ENCODE assay signal across 13 cellular contexts in the genomic region with DNA sequence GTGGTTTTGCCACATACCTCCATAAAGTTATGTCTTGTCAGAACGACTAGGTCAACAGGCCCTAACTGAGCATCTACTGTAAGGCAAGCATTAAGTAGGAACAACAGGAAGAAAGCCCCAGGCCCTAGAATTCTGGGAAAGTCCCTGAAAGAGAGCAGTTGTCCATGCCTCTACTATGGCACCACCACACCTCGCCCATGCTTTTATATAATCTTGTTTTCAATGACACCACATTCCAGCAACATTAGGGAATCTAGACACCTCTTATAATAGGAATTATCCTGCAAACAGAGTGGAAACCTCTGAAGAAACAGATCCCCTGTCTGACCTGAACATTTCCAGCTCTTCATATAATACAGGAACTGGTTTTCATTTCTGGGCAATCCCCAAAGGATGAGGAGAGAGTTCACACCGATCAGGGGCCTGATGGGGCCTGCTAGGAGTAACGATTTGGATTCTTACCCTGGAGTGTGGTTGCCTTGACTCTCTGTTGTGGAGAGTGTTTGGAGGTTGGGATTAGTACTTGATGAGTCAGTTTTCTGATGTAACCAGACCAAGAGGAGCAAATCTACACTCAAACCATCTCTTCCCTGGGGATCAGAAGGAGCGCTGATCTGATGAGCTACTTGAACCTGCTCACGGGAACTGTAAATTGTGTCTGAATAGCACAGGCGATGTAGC. TPM values are rescaled to one million over a fixed set of nuclear protein-coding genes. Genes with fewer than 3 reads are reported as not detected.
DNase-seq lines count a peak whose midpoint lies in the region; ATAC-seq and TF ChIP-seq lines count a peak whose summit lies in the region.
"Had no signal": no experiment of that assay in that cellular context is flagged by ENCODE, and none has a peak within 500 bp of the region (broad histone marks: within the 10 kb centered on the region; RNA-seq: fewer than 3 reads in every experiment).

No MANE protein-coding gene starts in this region.

- TF ChIP-seq CTCF in RWPE2 (IDR thresholded peaks at IDR 0.05; ENCODE audit: poor library complexity, severe bottlenecking) = no peak
- TF ChIP-seq CTCF in colonic mucosa (IDR thresholded peaks at IDR 0.05) = no peak

- peaks cover 13% of the 10 kb centered on the region for H3K4me1 Mint-ChIP-seq in stimulated activated naive CD8-positive, alpha-beta T cell treated with anti-CD3 and anti-CD28 coated beads, Interleukin-15, Interleukin-2, amounts not matched to agents 100 ng/mL and 50 ng/mL, for 24 hours (ENCODE audit: low read depth)
- H3K4me1 Mint-ChIP-seq in T-helper 2 cell treated with Interferon-gamma antibody and Interleukin-4, amounts not matched to agents 5 μg/mL and 100 μg/mL, for 36 hours (ENCODE audit: low read depth) = peaks cover 3% of the 10 kb centered on the region

- peak overlapping the region; percentile 2 for H3K27ac Mint-ChIP-seq in stimulated activated naive CD8-positive, alpha-beta T cell treated with anti-CD3 and anti-CD28 coated beads, Interleukin-15, Interleukin-2, amounts not matched to agents 100 ng/mL and 50 ng/mL, for 24 hours
- no peak overlapping the region for H3K27ac Mint-ChIP-seq in T-helper 2 cell treated with Interferon-gamma antibody and Interleukin-4, amounts not matched to agents 5 μg/mL and 100 μg/mL, for 36 hours

- ATAC-seq in stimulated activated naive CD8-positive, alpha-beta T cell treated with anti-CD3 and anti-CD28 coated beads, Interleukin-15, Interleukin-2, amounts not matched to agents 100 U/mL and 50 U/mL, for 24 hours = no peak
- ATAC-seq in RWPE2 (ENCODE audit: low read depth) = peak; percentile 82
- ATAC-seq in activated CD4-positive, CD25-positive, alpha-beta regulatory T cell treated with anti-CD3 and anti-CD28 coated beads, Interleukin-2, amount 50 U/mL, for 24 hours = no peak
- ATAC-seq: upper lobe of right lung had no signal

- peaks cover 18% of the 10 kb centered on the region for H3K36me3 Mint-ChIP-seq in stimulated activated naive CD8-positive, alpha-beta T cell treated with anti-CD3 and anti-CD28 coated beads, Interleukin-15, Interleukin-2, amounts not matched to agents 100 ng/mL and 50 ng/mL, for 24 hours (ENCODE audit: low read depth)
- peaks cover 29% of the 10 kb centered on the region for H3K36me3 Mint-ChIP-seq in T-helper 2 cell treated with Interferon-gamma antibody and Interleukin-4, amounts not matched to agents 5 μg/mL and 100 μg/mL, for 36 hours (ENCODE audit: low read depth)

- H3K9me3 ChIP-seq in RWPE2 (ENCODE audit: severe bottlenecking) (no peaks in the 10 kb centered on the region), colonic mucosa (no peaks in the 10 kb centered on the region)
- H3K9me3 ChIP-seq: upper lobe of right lung had no signal

- H3K36me3 ChIP-seq in RWPE2 (ENCODE audit: low read depth) (no peaks in the 10 kb centered on the region), colonic mucosa (no peaks in the 10 kb centered on the region)
- H3K36me3 ChIP-seq: upper lobe of right lung had no signal

- H3K27me3 Mint-ChIP-seq in stimulated activated naive CD8-positive, alpha-beta T cell treated with anti-CD3 and anti-CD28 coated beads, Interleukin-15, Interleukin-2, amounts not matched to agents 100 ng/mL and 50 ng/mL, for 24 hours = no peaks in the 10 kb centered on the region
- H3K27me3 Mint-ChIP-seq in T-helper 2 cell treated with Interferon-gamma antibody and Interleukin-4, amounts not matched to agents 5 μg/mL and 100 μg/mL, for 36 hours (ENCODE audit: low read depth) = no peaks in the 10 kb centered on the region

- H3K9ac ChIP-seq in colonic mucosa (ENCODE audit: low read depth in 2 of 2, low read length in 2 of 2) = peak overlapping the region in 1 of 2 donors; percentile 5

- peaks cover 6% of the 10 kb centered on the region for H3K4me1 ChIP-seq in RWPE2 (ENCODE audit: insufficient read depth, poor library complexity, severe bottlenecking)
- H3K4me1 ChIP-seq in colonic mucosa = peaks cover 8% of the 10 kb centered on the region

- intact Hi-C loops in colonic mucosa (cut with DNase I) = no loop called here

- H3K27ac ChIP-seq in RWPE2 (ENCODE audit: poor library complexity, severe bottlenecking) (no peak overlapping the region), colonic mucosa (no peak overlapping the region)
- H3K27ac ChIP-seq: upper lobe of right lung, VCaP had no signal

- no peak for DNase-seq in stimulated activated naive CD8-positive, alpha-beta T cell treated with anti-CD3 and anti-CD28 coated beads, Interleukin-15, Interleukin-2, amounts not matched to agents 100 U/mL and 50 U/mL, for 24 hours
- no peak for DNase-seq in RWPE2 (ENCODE audit: low spot score)
- peak; percentile 98 for DNase-seq in fibroblast of peridontal ligament (ENCODE audit: extremely low read depth)
- no peak for DNase-seq in HuH-7.5 (ENCODE audit: low spot score)
- DNase-seq in T-helper 2 cell treated with Interferon-gamma antibody and Interleukin-4, amounts not matched to agents 5 μg/mL and 100 μg/mL, for 36 hours (ENCODE audit: low spot score) = no peak
- no peak for DNase-seq in colonic mucosa
- DNase-seq: activated effector memory CD4-positive, alpha-beta T cell treated with anti-CD3 and anti-CD28 coated beads, Interleukin-2, amount 50 U/mL, for 16 hours; Kasumi-1; kidney; upper lobe of right lung had no signal

- no peaks in the 10 kb centered on the region for H3K9me3 Mint-ChIP-seq in stimulated activated naive CD8-positive, alpha-beta T cell treated with anti-CD3 and anti-CD28 coated beads, Interleukin-15, Interleukin-2, amounts not matched to agents 100 ng/mL and 50 ng/mL, for 24 hours
- H3K9me3 Mint-ChIP-seq in T-helper 2 cell treated with Interferon-gamma antibody and Interleukin-4, amounts not matched to agents 5 μg/mL and 100 μg/mL, for 36 hours = no peaks in the 10 kb centered on the region

- H3K4me3 ChIP-seq in RWPE2 (ENCODE audit: severe bottlenecking) = no peak overlapping the region
- H3K4me3 ChIP-seq in colonic mucosa = no peak overlapping the region
- H3K4me3 ChIP-seq: upper lobe of right lung had no signal

- no peaks in the 10 kb centered on the region for H3K27me3 ChIP-seq in RWPE2 (ENCODE audit: insufficient read depth, poor library complexity, severe bottlenecking)
- no peaks in the 10 kb centered on the region for H3K27me3 ChIP-seq in colonic mucosa
- H3K27me3 ChIP-seq: upper lobe of right lung had no signal

- H3K4me3 Mint-ChIP-seq in stimulated activated naive CD8-positive, alpha-beta T cell treated with anti-CD3 and anti-CD28 coated beads, Interleukin-15, Interleukin-2, amounts not matched to agents 100 ng/mL and 50 ng/mL, for 24 hours = no peak overlapping the region
- no peak overlapping the region for H3K4me3 Mint-ChIP-seq in T-helper 2 cell treated with Interferon-gamma antibody and Interleukin-4, amounts not matched to agents 5 μg/mL and 100 μg/mL, for 36 hours

RNA-seq across cellular contexts. Expression of gene CEP68, which starts 31.9 kb away (rescaled TPM):
- total RNA-seq in colonic mucosa = 1 to 10 TPM; 7.1 to 8.5 TPM

RNA-seq across cellular contexts. Expression of gene SLC1A4, which starts 35.1 kb away (rescaled TPM):
- 10 to 100 TPM; 13.7 to 32.4 TPM for total RNA-seq in colonic mucosa
